Comparison of ENCODE assay signal across 13 cellular contexts in the genomic region with DNA sequence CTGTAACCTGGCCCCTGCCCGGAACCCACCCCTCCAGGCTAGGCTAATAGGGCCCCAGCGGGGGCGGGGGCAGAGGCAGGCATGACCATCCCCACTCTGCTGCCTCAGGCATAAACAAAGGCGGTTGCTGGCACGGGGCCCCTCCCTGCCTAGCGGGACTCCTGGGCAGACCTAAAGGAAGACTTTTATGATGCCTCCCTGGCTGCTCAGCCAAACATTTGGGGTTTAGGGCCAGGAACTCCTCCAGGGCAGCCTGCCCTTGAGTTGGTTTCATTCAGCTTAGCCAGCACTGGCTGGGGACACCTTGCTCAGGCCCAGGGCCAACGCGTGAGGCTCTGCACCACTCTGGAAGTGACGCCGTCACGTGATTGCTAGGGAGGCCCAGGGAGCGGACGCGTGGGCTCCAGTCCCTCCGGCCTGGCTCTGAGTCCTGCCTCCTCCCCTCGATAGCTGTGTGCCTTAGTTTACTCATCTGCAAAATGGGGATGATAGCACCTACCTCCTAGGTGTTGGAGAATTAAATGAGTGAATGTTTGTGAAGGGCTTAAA. TPM values are rescaled to one million over a fixed set of nuclear protein-coding genes. Genes with fewer than 3 reads are reported as not detected.
DNase-seq lines count a peak whose midpoint lies in the region; ATAC-seq and TF ChIP-seq lines count a peak whose summit lies in the region.
"Had no signal": no experiment of that assay in that cellular context is flagged by ENCODE, and none has a peak within 500 bp of the region (broad histone marks: within the 10 kb centered on the region; RNA-seq: fewer than 3 reads in every experiment).

No MANE protein-coding gene starts in this region.

- TF ChIP-seq CTCF in heart right ventricle (IDR thresholded peaks at IDR 0.05): no peak

- WGBS in heart right ventricle, 2 donors: 66 to 74% methylated on average over 16 of the region's 16 CpGs

- no peaks in the 10 kb centered on the region for H3K9me3 ChIP-seq in heart right ventricle
- H3K9me3 ChIP-seq: gastrocnemius medialis, upper lobe of left lung had no signal

- H3K27me3 ChIP-seq in heart right ventricle: no peaks in the 10 kb centered on the region
- H3K27me3 ChIP-seq: gastrocnemius medialis, upper lobe of left lung had no signal

- H3K4me1 ChIP-seq in heart right ventricle: peaks cover 0 to 6% (median 0%) of the 10 kb centered on the region in 9 donors

- no peak overlapping the region for H3K4me3 ChIP-seq in heart right ventricle
- H3K4me3 ChIP-seq: gastrocnemius medialis, SK-N-MC, upper lobe of left lung had no signal

- ATAC-seq in heart right ventricle (peak in 5 of 8 donors; percentile 13 to 58 (median 51)), GM19324 (IDR thresholded peaks at IDR 0.05; ENCODE audit: low FRiP score, unreplicated experiment) (no peak), GM21367 (IDR thresholded peaks at IDR 0.05; ENCODE audit: unreplicated experiment) (no peak), HG03571 (IDR thresholded peaks at IDR 0.05; ENCODE audit: unreplicated experiment) (no peak)

- intact Hi-C loops in heart right ventricle (cut with DNase I): no loop called here
- intact Hi-C loops in posterior vena cava (cut with DNase I): no loop called here

- H3K36me3 ChIP-seq in heart right ventricle: peaks cover 0 to 12% (median 0%) of the 10 kb centered on the region in 9 donors
- H3K36me3 ChIP-seq: gastrocnemius medialis had no signal

- no peak overlapping the region for H3K27ac ChIP-seq in heart right ventricle
- H3K27ac ChIP-seq: SK-N-MC, upper lobe of left lung had no signal

- DNase-seq in ELF-1 (ENCODE audit: low read depth, low spot score) (peak; percentile 82), T1000 (lab: John Stamatoyannopoulos, UW) (peak; percentile 90), heart right ventricle (no peak), posterior vena cava (ENCODE audit: low spot score) (peak; percentile 76), DMS153 (lab: John Stamatoyannopoulos, UW) (no peak)
- DNase-seq: activated CD4-positive, alpha-beta memory T cell treated with anti-CD3 and anti-CD28 coated beads, Interleukin-2, amount 10 ng/mL, durations not matched to agents 7 days and 5 days; gastrocnemius medialis; NCI-H1694 had no signal

RNA-seq across cellular contexts. Expression of gene HDAC11, which starts 27.8 kb away (rescaled TPM):
- total RNA-seq in heart right ventricle (10 to 100 TPM; 26.6 to 46.0 (median 33.7) TPM), posterior vena cava (10 to 100 TPM; 12.9 to 15.3 TPM)
- 10 to 100 TPM; 15.9 to 21.7 TPM for polyA plus RNA-seq in heart right ventricle

RNA-seq across cellular contexts. Expression of gene FBLN2, which starts 41.1 kb away (rescaled TPM):
- 10 to 100 TPM; 35.4 to 78.9 (median 47.0) TPM for total RNA-seq in heart right ventricle
- 10 to 100 TPM; 20.7 to 55.9 TPM for polyA plus RNA-seq in heart right ventricle
- total RNA-seq in posterior vena cava: 100 to 1,000 TPM; 283 to 585 TPM
- total RNA-seq: activated CD4-positive, alpha-beta memory T cell treated with anti-CD3 and anti-CD28 coated beads, Interleukin-2, amount 10 ng/mL, durations not matched to agents 7 days and 5 days had no signal

Comparison
In these comparisons a context has a peak if more than half of its experiments do, and no peak if none do; other contexts are left out.
1. DNase-seq: peak in ELF-1 (single experiment), T1000 (single experiment) and posterior vena cava (single experiment); none in heart right ventricle (0 of 2) and DMS153 (single experiment).
2. ATAC-seq: peak in heart right ventricle (5 of 8); none in GM19324 (single experiment), GM21367 (single experiment) and HG03571 (single experiment).